ENCODE assay signal across 26 cellular contexts in genomic region chr5:66560371-66560770, GRCh38.
"Had no signal": no experiment of that assay in that cellular context is flagged by ENCODE, and none has a peak within 500 bp of the region (broad histone marks: within the 10 kb centered on the region; RNA-seq: fewer than 3 reads in every experiment).

No MANE protein-coding gene starts in this region.

- H3K4me1 ChIP-seq: ascending aorta, body of pancreas, SJSA1 had no signal

- H3K9ac ChIP-seq: KMS-11 had no signal

- H3K9me3 ChIP-seq: ascending aorta, body of pancreas, MG63, SJSA1 had no signal

- H3K4me3 Mint-ChIP-seq: activated B cell treated with CpG ODN at 0.5 μM for 24 hours; activated CD4-positive, alpha-beta memory T cell treated with anti-CD3 and anti-CD28 coated beads for 36 hours; activated CD4-positive, alpha-beta T cell treated with anti-CD3 and anti-CD28 coated beads, Interleukin-2, amount 10 ng/mL, durations not matched to agents 7 days and 5 days; activated naive CD8-positive, alpha-beta T cell treated with anti-CD3 and anti-CD28 coated beads, Interleukin-2, amount 50 U/mL, for 24 hours; activated T-cell treated with anti-CD3 and anti-CD28 coated beads, Interleukin-2, amount 50 U/mL, for 4 hours; T-helper 2 cell treated with Interferon-gamma antibody and Interleukin-4, amounts not matched to agents 5 μg/mL and 100 μg/mL, for 36 hours had no signal

- H3K27me3 Mint-ChIP-seq: activated B cell treated with CpG ODN at 0.5 μM for 24 hours; activated CD4-positive, alpha-beta T cell treated with anti-CD3 and anti-CD28 coated beads, Interleukin-2, amount 10 ng/mL, durations not matched to agents 7 days and 5 days had no signal

- H3K27me3 ChIP-seq: ascending aorta, body of pancreas, SJSA1 had no signal

- H3K4me2 ChIP-seq: KMS-11 had no signal

- ATAC-seq: activated naive CD4-positive, alpha-beta T cell treated with anti-CD3 and anti-CD28 coated beads, Interleukin-2, amount 50 U/mL, for 72 hours; activated naive CD8-positive, alpha-beta T cell treated with anti-CD3 and anti-CD28 coated beads, Interleukin-2, amount 50 U/mL, for 24 hours; activated T-cell treated with anti-CD3 and anti-CD28 coated beads, Interleukin-2, amount 50 U/mL, for 4 hours; body of pancreas; SK-N-SH treated with all-trans-retinoic acid at 6 μM for 48 hours had no signal

- H3K4me3 ChIP-seq: ascending aorta, body of pancreas, coronary artery, MG63, SJSA1 had no signal

- H3K9me3 Mint-ChIP-seq: activated B cell treated with CpG ODN at 0.5 μM for 24 hours; activated CD4-positive, alpha-beta T cell treated with anti-CD3 and anti-CD28 coated beads, Interleukin-2, amount 10 ng/mL, durations not matched to agents 7 days and 5 days had no signal

- DNase-seq: activated B cell treated with CpG ODN at 0.5 μM for 24 hours; activated CD4-positive, alpha-beta memory T cell treated with anti-CD3 and anti-CD28 coated beads for 36 hours; activated CD4-positive, alpha-beta T cell treated with anti-CD3 and anti-CD28 coated beads for 1 hour; activated CD4-positive, alpha-beta T cell treated with anti-CD3 and anti-CD28 coated beads, Interleukin-2, amount 10 ng/mL, durations not matched to agents 7 days and 5 days; activated CD8-positive, alpha-beta memory T cell treated with anti-CD3 and anti-CD28 coated beads for 24 hours; activated effector memory CD4-positive, alpha-beta T cell treated with anti-CD3 and anti-CD28 coated beads, Interleukin-2, amount 50 U/mL, for 16 hours; activated naive CD4-positive, alpha-beta T cell treated with Interleukin-2 at 50 U/mL for 16 hours; activated naive CD8-positive, alpha-beta T cell treated with anti-CD3 and anti-CD28 coated beads, Interleukin-2, amount 50 U/mL, for 24 hours; activated T-cell treated with anti-CD3 and anti-CD28 coated beads, Interleukin-2, amount 50 U/mL, for 4 hours; amniotic stem cell; body of pancreas; central memory CD4-positive, alpha-beta T cell; MG63; NCI-H1417; NCI-H2029 treated with DMSO at 0.1 percent for 48 hours; NCI-H345; NCI-H510A; SHP77; SW 1271 had no signal

- H3K36me3 Mint-ChIP-seq: activated CD4-positive, alpha-beta memory T cell treated with anti-CD3 and anti-CD28 coated beads for 36 hours had no signal

- H3K27ac Mint-ChIP-seq: activated B cell treated with CpG ODN at 0.5 μM for 24 hours; activated CD4-positive, alpha-beta memory T cell treated with anti-CD3 and anti-CD28 coated beads for 36 hours; activated CD4-positive, alpha-beta T cell treated with anti-CD3 and anti-CD28 coated beads, Interleukin-2, amount 10 ng/mL, durations not matched to agents 7 days and 5 days; activated naive CD4-positive, alpha-beta T cell treated with anti-CD3 and anti-CD28 coated beads, Interleukin-2, amount 50 U/mL, for 72 hours; activated naive CD8-positive, alpha-beta T cell treated with anti-CD3 and anti-CD28 coated beads, Interleukin-2, amount 50 U/mL, for 24 hours; T-helper 2 cell treated with Interferon-gamma antibody and Interleukin-4, amounts not matched to agents 5 μg/mL and 100 μg/mL, for 36 hours had no signal

- H3K36me3 ChIP-seq: ascending aorta, MG63, SJSA1 had no signal

- H3K27ac ChIP-seq: ascending aorta, body of pancreas, coronary artery, KMS-11, SJSA1 had no signal
